Comparison of ENCODE assay signal across 8 cellular contexts in the genomic region with DNA sequence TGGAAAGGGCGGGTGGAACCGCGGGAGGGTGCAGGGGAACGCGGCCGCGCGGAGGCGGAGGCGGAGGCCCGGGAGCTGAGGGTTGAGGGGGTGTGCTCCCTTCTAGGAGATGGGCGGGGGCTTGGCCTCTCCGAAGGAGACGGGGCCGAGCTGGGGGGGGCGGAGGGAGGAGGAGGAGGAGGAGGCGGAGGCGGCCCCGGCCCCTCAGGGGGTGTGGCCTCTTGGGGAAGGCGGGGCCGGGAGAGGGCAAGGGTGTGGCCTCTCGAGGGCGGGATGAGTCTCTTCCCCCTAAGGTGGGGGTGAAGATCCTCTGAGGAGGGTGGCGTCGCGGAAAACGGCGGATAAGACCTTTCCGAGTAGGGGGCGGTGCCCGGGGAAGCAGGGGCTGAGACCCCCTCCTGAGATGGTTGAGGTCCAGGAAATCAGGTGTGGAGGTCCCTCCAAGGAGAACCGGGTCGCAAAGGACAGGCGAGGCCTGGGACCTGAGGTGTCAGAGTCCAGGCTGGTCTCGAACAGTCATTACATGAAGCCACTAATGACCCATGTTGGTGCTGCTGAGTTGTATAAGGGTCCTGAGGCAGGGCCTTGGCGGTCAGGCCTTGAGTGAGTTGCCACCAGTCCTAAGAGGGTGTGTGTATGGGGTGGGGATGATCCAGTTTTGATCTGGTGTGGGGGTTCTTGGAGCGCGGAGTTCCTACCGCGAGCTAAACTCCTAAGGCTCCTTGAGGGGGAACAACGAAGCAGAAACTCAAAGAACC. TPM values are rescaled to one million over a fixed set of nuclear protein-coding genes. Genes with fewer than 3 reads are reported as not detected.
DNase-seq lines count a peak whose midpoint lies in the region; ATAC-seq and TF ChIP-seq lines count a peak whose summit lies in the region.

No MANE protein-coding gene starts in this region.

- peaks cover 31% of the 10 kb centered on the region for H3K79me2 ChIP-seq in Karpas-422 (ENCODE audit: low read length)

- no peaks in the 10 kb centered on the region for H3K9me2 ChIP-seq in Karpas-422 (replicated peaks; ENCODE audit: insufficient read depth, low read length)

- H3K4me1 Mint-ChIP-seq in activated naive CD8-positive, alpha-beta T cell treated with anti-CD3 and anti-CD28 coated beads, Interleukin-2, amount 50 U/mL, for 24 hours = peaks cover 17% of the 10 kb centered on the region

- H3K36me3 ChIP-seq in Karpas-422 (ENCODE audit: insufficient read depth, low read length) (no peaks in the 10 kb centered on the region), upper lobe of left lung (peaks cover 0 to 19% (median 15%) of the 10 kb centered on the region in 4 donors)

- H3K9ac ChIP-seq in Karpas-422 (ENCODE audit: low read length) = peak overlapping the region; percentile 90

- H3K9me3 Mint-ChIP-seq in activated naive CD8-positive, alpha-beta T cell treated with anti-CD3 and anti-CD28 coated beads, Interleukin-2, amount 50 U/mL, for 24 hours = no peaks in the 10 kb centered on the region

- peak overlapping the region; percentile 82 for H3K4me3 ChIP-seq in Karpas-422 (ENCODE audit: low read length)
- H3K4me3 ChIP-seq in upper lobe of left lung = peak overlapping the region; percentile 72 to 98 (median 89)

- intact Hi-C loops in cardiac septum (cut with DNase I) = loop anchor here (2.0 to 5.0 kb wide), 2 partner anchors 19 to 91 kb away; a partner anchor contains a TSS

- peak in 1 of 6 experiments; percentile 3 for TF ChIP-seq CTCF in upper lobe of left lung (IDR thresholded peaks at IDR 0.05)

- H3K27ac ChIP-seq in Karpas-422 (ENCODE audit: low read length) (peak overlapping the region; percentile 85), upper lobe of left lung (peak overlapping the region; percentile 94 to 98 (median 97))

- ATAC-seq in GM21786 (IDR thresholded peaks at IDR 0.05; ENCODE audit: unreplicated experiment) (peak; percentile 34), upper lobe of left lung (ENCODE audit: low FRiP score in 2 of 2) (peak; percentile 92)
- ATAC-seq in activated naive CD8-positive, alpha-beta T cell treated with anti-CD3 and anti-CD28 coated beads, Interleukin-2, amount 50 U/mL, for 24 hours = peak; percentile 55

- no peak overlapping the region for H2AFZ ChIP-seq in Karpas-422 (ENCODE audit: low read length)

- H3K27me3 Mint-ChIP-seq in activated naive CD8-positive, alpha-beta T cell treated with anti-CD3 and anti-CD28 coated beads, Interleukin-2, amount 50 U/mL, for 24 hours = no peaks in the 10 kb centered on the region

- 25 to 42% methylated on average over 16 to 25 of the region's 41 CpGs for WGBS in upper lobe of left lung, 2 donors

- H3K4me2 ChIP-seq in Karpas-422 (ENCODE audit: low read depth, low read length, poor library complexity, severe bottlenecking) = peak overlapping the region; percentile 93

- H3K9me3 ChIP-seq in Karpas-422 (ENCODE audit: low read length) (no peaks in the 10 kb centered on the region), upper lobe of left lung (no peaks in the 10 kb centered on the region)

- peak; percentile 94 for DNase-seq in EL
- DNase-seq in Karpas-422 = peak; percentile 97
- peak; percentile 61 for DNase-seq in SW480 (ENCODE audit: low spot score)
- peak; percentile 89 for DNase-seq in activated naive CD8-positive, alpha-beta T cell treated with anti-CD3 and anti-CD28 coated beads, Interleukin-2, amount 50 U/mL, for 24 hours
- peak; percentile 94 for DNase-seq in cardiac septum (ENCODE audit: low spot score)
- peak; percentile 77 for DNase-seq in pons (ENCODE audit: low spot score)
- DNase-seq in upper lobe of left lung = peak; percentile 96

- H3K27me3 ChIP-seq in Karpas-422 (ENCODE audit: low read length) (no peaks in the 10 kb centered on the region), upper lobe of left lung (no peaks in the 10 kb centered on the region)

- peak overlapping the region; percentile 99 for H3K27ac Mint-ChIP-seq in activated naive CD8-positive, alpha-beta T cell treated with anti-CD3 and anti-CD28 coated beads, Interleukin-2, amount 50 U/mL, for 24 hours

- H3K4me3 Mint-ChIP-seq in activated naive CD8-positive, alpha-beta T cell treated with anti-CD3 and anti-CD28 coated beads, Interleukin-2, amount 50 U/mL, for 24 hours = peak overlapping the region; percentile 99

- H3K4me1 ChIP-seq in Karpas-422 (ENCODE audit: low read length) (peaks cover 23% of the 10 kb centered on the region), upper lobe of left lung (peaks cover 17 to 32% (median 18%) of the 10 kb centered on the region in 4 donors)

- TF ChIP-seq POLR2A in upper lobe of left lung (IDR thresholded peaks at IDR 0.05) = no peak

- TF ChIP-seq EP300 in upper lobe of left lung (IDR thresholded peaks at IDR 0.05) = no peak

- peaks cover 18% of the 10 kb centered on the region for H3K36me3 Mint-ChIP-seq in activated naive CD8-positive, alpha-beta T cell treated with anti-CD3 and anti-CD28 coated beads, Interleukin-2, amount 50 U/mL, for 24 hours (ENCODE audit: low read depth)

- H4K20me1 ChIP-seq in Karpas-422 (ENCODE audit: insufficient read depth, low read depth, low read length) = peaks cover 7% of the 10 kb centered on the region; the same call in 1 of the 2 replicates

RNA-seq across cellular contexts. Expression of a gene that starts 0.8 kb away (rescaled TPM):
- total RNA-seq in Karpas-422 (2014; rRNA removed; shearing (Covaris generic); ENCODE audit: low replicate concordance) = 82.1 and 110 TPM in 2 replicates
- total RNA-seq in cardiac septum (96.6 TPM), upper lobe of left lung (100 to 1,000 TPM; 100 to 279 (median 123) TPM)

RNA-seq across cellular contexts. Expression of a gene that starts 10.4 kb away (rescaled TPM):
- 44.8 and 53.4 TPM in 2 replicates for total RNA-seq in Karpas-422 (2014; rRNA removed; shearing (Covaris generic); ENCODE audit: low replicate concordance)
- total RNA-seq in cardiac septum = 13.6 TPM
- 10 to 100 TPM; 28.5 to 67.1 (median 35.7) TPM for total RNA-seq in upper lobe of left lung

RNA-seq across cellular contexts. Expression of a gene that starts 14.0 kb away (rescaled TPM):
- 228 and 279 TPM in 2 replicates for total RNA-seq in Karpas-422 (2014; rRNA removed; shearing (Covaris generic); ENCODE audit: low replicate concordance)
- total RNA-seq in cardiac septum (140 TPM), upper lobe of left lung (100 to 1,000 TPM in 3 of 6 donors, 10 to 100 TPM in 3; 75.4 to 166 (median 101) TPM)

RNA-seq across cellular contexts. Expression of a gene that starts 17.9 kb away (rescaled TPM):
- 36.1 and 86.7 TPM in 2 replicates for total RNA-seq in Karpas-422 (2014; rRNA removed; shearing (Covaris generic); ENCODE audit: low replicate concordance)
- total RNA-seq in cardiac septum (37.0 TPM), upper lobe of left lung (100 to 1,000 TPM in 1 of 6 donors, 10 to 100 TPM in 5; 44.2 to 184 (median 69.9) TPM)

RNA-seq across cellular contexts. Expression of a gene that starts 21.2 kb away (rescaled TPM):
- total RNA-seq in Karpas-422 (2014; rRNA removed; shearing (Covaris generic); ENCODE audit: low replicate concordance) = 522 and 655 TPM in 2 replicates
- total RNA-seq in cardiac septum (49.5 TPM), upper lobe of left lung (100 to 1,000 TPM in 3 of 6 donors, 10 to 100 TPM in 3; 67.1 to 142 (median 97.3) TPM)

Comparison
In these comparisons a context has a peak if more than half of its experiments do, and no peak if none do; other contexts are left out.
1. Peak in every context shown above with its lines: DNase-seq, ATAC-seq, H3K4me3 ChIP-seq and H3K27ac ChIP-seq.
2. ATAC-seq: peak in every context shown above with its lines; median percentile 92 in upper lobe of left lung; 55 in activated naive CD8-positive, alpha-beta T cell treated with anti-CD3 and anti-CD28 coated beads, Interleukin-2, amount 50 U/mL, for 24 hours; 34 in GM21786.